ENCODE assay signal across 26 cellular contexts in genomic region chr11:70532066-70532440, GRCh38.
DNase-seq lines count a peak whose midpoint lies in the region; ATAC-seq, FAIRE-seq and TF ChIP-seq lines count a peak whose summit lies in the region.
"Had no signal": no experiment of that assay in that cellular context is flagged by ENCODE, and none has a peak within 500 bp of the region (broad histone marks: within the 10 kb centered on the region; RNA-seq: fewer than 3 reads in every experiment).

No MANE protein-coding gene starts in this region.

- H3K36me3 ChIP-seq in RWPE2 (ENCODE audit: low read depth), result no peaks in the 10 kb centered on the region
- H3K36me3 ChIP-seq in kidney (ENCODE audit: control insufficient read depth in 1 of 2, insufficient read depth in 2 of 2, low read length in 2 of 2), result no peaks in the 10 kb centered on the region
- H3K36me3 ChIP-seq in spleen, result no peaks in the 10 kb centered on the region
- no peaks in the 10 kb centered on the region for H3K36me3 ChIP-seq in stomach
- H3K36me3 ChIP-seq: esophagus squamous epithelium, left lung, neural progenitor cell had no signal

- H3K4me1 ChIP-seq in RWPE2 (ENCODE audit: insufficient read depth, poor library complexity, severe bottlenecking) (no peaks in the 10 kb centered on the region), kidney (ENCODE audit: control insufficient read depth in 1 of 2, insufficient read depth in 1 of 2, low read depth in 1 of 2, low read length in 2 of 2) (no peaks in the 10 kb centered on the region), spleen (no peaks in the 10 kb centered on the region), stomach (no peaks in the 10 kb centered on the region)
- H3K4me1 ChIP-seq: esophagus squamous epithelium, left lung had no signal

- H3K9me3 ChIP-seq in RWPE2 (ENCODE audit: severe bottlenecking) (no peaks in the 10 kb centered on the region), kidney (ENCODE audit: control insufficient read depth in 1 of 2, low read length in 2 of 2) (no peaks in the 10 kb centered on the region), spleen (peaks cover 0 to 26% (median 7%) of the 10 kb centered on the region in 8 donors), stomach (no peaks in the 10 kb centered on the region)
- H3K9me3 ChIP-seq: esophagus squamous epithelium, left lung had no signal

- no peak for FAIRE-seq in kidney (lab: Jason Lieb, UNC)
- FAIRE-seq: A204.1, colon, GM12878 had no signal

- DNase-seq in Right ventricle myocardium superior, result peak; percentile 6
- no peak for DNase-seq in Right ventricle myocardium inferior (ENCODE audit: missing footprints)
- peak; percentile 17 for DNase-seq in RWPE2 (ENCODE audit: low spot score)
- peak; percentile 23 for DNase-seq in kidney
- peak; percentile 29 for DNase-seq in spleen
- DNase-seq in stimulated activated naive CD4-positive, alpha-beta T cell (lab: John Stamatoyannopoulos, UW), result no peak
- DNase-seq in anterior cingulate cortex (lab: John Stamatoyannopoulos, UW), result no peak
- no peak for DNase-seq in stomach
- DNase-seq: activated CD4-positive, alpha-beta T cell treated with anti-CD3 and anti-CD28 coated beads, Interleukin-2, amount 10 ng/mL, durations not matched to agents 24 days and 14 days; activated naive CD4-positive, alpha-beta T cell treated with anti-CD3 and anti-CD28 coated beads, Interleukin-2, amount 10 ng/mL, durations not matched to agents 7 days and 5 days; activated T-cell treated with anti-CD3 and anti-CD28 coated beads, Interleukin-2, amount 50 U/mL, for 72 hours; DND-41; esophagus squamous epithelium; HFFc6; NCI-H2107; NCI-H510A; PC-9; stimulated activated CD4-positive, alpha-beta T cell treated with anti-CD3 and anti-CD28 coated beads, Interleukin-4, amount 100 ng/mL, for 1 hour; stimulated activated naive CD4-positive, alpha-beta T cell treated with Interleukin-2 at 50 U/mL for 16 hours had no signal

- H3K4me3 ChIP-seq in RWPE2 (ENCODE audit: severe bottlenecking) (no peak overlapping the region), kidney (ENCODE audit: low read length in 2 of 2) (no peak overlapping the region), spleen (no peak overlapping the region), stomach (no peak overlapping the region)
- H3K4me3 ChIP-seq: esophagus squamous epithelium, GM12878, left lung, neural progenitor cell, PC-9, SJSA1, smooth muscle cell had no signal

- no peaks in the 10 kb centered on the region for H3K27me3 ChIP-seq in RWPE2 (ENCODE audit: insufficient read depth, poor library complexity, severe bottlenecking)
- H3K27me3 ChIP-seq in spleen (replicated peaks in 1 of 7), result no peaks in the 10 kb centered on the region
- no peaks in the 10 kb centered on the region for H3K27me3 ChIP-seq in stomach
- H3K27me3 ChIP-seq: esophagus squamous epithelium, left lung, neural progenitor cell, SJSA1 had no signal

- TF ChIP-seq CTCF in RWPE2 (IDR thresholded peaks at IDR 0.05; ENCODE audit: poor library complexity, severe bottlenecking), result no peak
- no peak for TF ChIP-seq CTCF in kidney (IDR thresholded peaks at IDR 0.05; ENCODE audit: borderline replicate concordance, extremely low read depth, insufficient read depth)
- no peak for TF ChIP-seq CTCF in spleen (IDR thresholded peaks at IDR 0.05 in 8 of 11, conservative IDR thresholded peaks at IDR 0.05 in 3 of 11)
- no peak for TF ChIP-seq CTCF in stomach (IDR thresholded peaks at IDR 0.05)

- no peak overlapping the region for H3K9ac ChIP-seq in kidney (ENCODE audit: low read length in 2 of 2)
- H3K9ac ChIP-seq: neural progenitor cell had no signal

- TF ChIP-seq POLR2A in spleen (IDR thresholded peaks at IDR 0.05) (no peak), stomach (IDR thresholded peaks at IDR 0.05) (no peak)

- WGBS in spleen, 5 donors, result 50 to 89% (median 79%) methylated on average over 1 of the region's 1 CpG
- 40 to 79% (median 64%) methylated on average over 1 of the region's 1 CpG for WGBS in stomach, 5 donors

- no peak overlapping the region for H3K27ac ChIP-seq in RWPE2 (ENCODE audit: poor library complexity, severe bottlenecking)
- no peak overlapping the region for H3K27ac ChIP-seq in kidney (ENCODE audit: low read depth in 2 of 2, low read length in 2 of 2)
- H3K27ac ChIP-seq in spleen, result no peak overlapping the region
- no peak overlapping the region for H3K27ac ChIP-seq in stomach
- H3K27ac ChIP-seq: esophagus squamous epithelium, left lung, neural progenitor cell, PC-9, SJSA1 had no signal

- ATAC-seq in Right ventricle myocardium superior (ENCODE audit: poor library complexity) (no peak), Right ventricle myocardium inferior (no peak), RWPE2 (ENCODE audit: low read depth) (no peak)
- ATAC-seq: activated T-cell treated with anti-CD3 and anti-CD28 coated beads, Interleukin-2, amount 50 U/mL, for 72 hours; GM12878; left lung had no signal

- TF ChIP-seq EP300 in stomach (IDR thresholded peaks at IDR 0.05), result no peak

- intact Hi-C loops in Right ventricle myocardium superior (cut with DNase I), result no loop called here
- intact Hi-C loops in Right ventricle myocardium inferior (cut with DNase I), result no loop called here
- intact Hi-C loops in kidney (cut with DNase I), result no loop called here
- intact Hi-C loops in spleen (cut with DNase I; ENCODE audit: low total_unique reads), result no loop called here
- intact Hi-C loops in stomach (cut with DNase I; ENCODE audit: low total_unique reads), result no loop called here

Comparison
In these comparisons a context has a peak if more than half of its experiments do, and no peak if none do; other contexts are left out.
1. DNase-seq: peak in Right ventricle myocardium superior (single experiment), RWPE2 (single experiment), kidney (single experiment) and spleen (single experiment); none in Right ventricle myocardium inferior (single experiment), stimulated activated naive CD4-positive, alpha-beta T cell (0 of 6), anterior cingulate cortex (0 of 58) and stomach (single experiment).